ENCODE assay signal across 20 cellular contexts in the genomic region with DNA sequence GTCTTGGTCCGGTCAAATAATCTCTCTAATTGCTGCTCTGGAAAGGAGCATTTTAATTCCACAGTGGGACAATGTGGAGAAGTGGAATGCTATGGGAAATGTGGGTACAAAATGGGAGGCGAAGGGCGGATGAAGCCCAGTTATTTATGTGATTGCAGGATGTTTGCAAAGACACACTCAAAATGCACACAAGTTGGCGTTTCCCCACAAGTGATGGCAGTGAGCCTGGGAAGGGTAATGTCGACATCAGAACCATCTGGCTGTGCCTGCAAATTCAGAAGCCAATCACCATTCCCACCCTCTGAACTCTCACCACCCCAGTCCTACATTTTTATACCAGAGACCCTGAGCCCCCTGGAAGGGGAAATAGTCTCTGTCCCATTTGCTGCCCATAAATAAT.
"Had no signal": no experiment of that assay in that cellular context is flagged by ENCODE, and none has a peak within 500 bp of the region (broad histone marks: within the 10 kb centered on the region; RNA-seq: fewer than 3 reads in every experiment).

No MANE protein-coding gene starts in this region.

- FAIRE-seq: colon, endothelial cell of umbilical vein, frontal cortex, islet of Langerhans, keratinocyte had no signal

- H3K9me3 ChIP-seq: esophagus muscularis mucosa, left lung, lower lobe of right lung had no signal

- DNase-seq: dermis blood vessel endothelial cell; dorsolateral prefrontal cortex; effector CD4-positive, alpha-beta T cell; effector memory CD4-positive, alpha-beta T cell; foreskin keratinocyte; heart left ventricle; hippocampal formation; left cardiac atrium; left lung; left ventricle myocardium superior; lower lobe of right lung; mesenchymal stem cell had no signal

- H3K4me3 ChIP-seq: coronary artery, dorsolateral prefrontal cortex, esophagus muscularis mucosa, gastroesophageal sphincter, heart left ventricle, left lung, lower lobe of right lung had no signal

- H3K27ac ChIP-seq: coronary artery, dorsolateral prefrontal cortex, esophagus muscularis mucosa, foreskin keratinocyte, gastroesophageal sphincter, heart left ventricle, left lung, lower lobe of right lung had no signal

- H3K36me3 ChIP-seq: esophagus muscularis mucosa, gastroesophageal sphincter, heart left ventricle, left lung, lower lobe of right lung had no signal
